22 cellular contexts compared by ENCODE assay signal in the genomic region with DNA sequence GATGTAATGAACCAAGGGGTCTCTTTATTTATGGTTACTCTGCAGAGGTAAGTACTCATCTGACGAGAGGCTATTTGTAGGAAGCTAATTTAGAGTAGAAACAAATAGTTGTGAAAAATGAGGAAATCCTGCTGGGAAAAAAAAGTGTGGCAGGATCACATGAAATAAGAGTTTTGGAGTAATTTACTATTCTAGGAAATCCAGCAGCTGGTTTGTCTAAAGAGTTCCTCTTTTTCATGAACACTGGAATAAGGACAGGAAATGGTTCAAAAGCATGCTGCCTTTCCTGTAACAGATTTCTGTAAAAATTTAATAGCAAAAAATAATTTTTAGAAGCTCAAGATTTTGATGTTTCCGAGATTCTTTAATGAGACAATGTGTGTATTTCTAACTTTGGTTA.
"Had no signal": no experiment of that assay in that cellular context is flagged by ENCODE, and none has a peak within 500 bp of the region (broad histone marks: within the 10 kb centered on the region; RNA-seq: fewer than 3 reads in every experiment).

No MANE protein-coding gene starts in this region.

- H3K9me3 Mint-ChIP-seq: activated CD4-positive, alpha-beta T cell treated with anti-CD3 and anti-CD28 coated beads, Interleukin-2, amount 10 ng/mL, durations not matched to agents 24 days and 14 days; activated CD8-positive, alpha-beta T cell treated with anti-CD3 and anti-CD28 coated beads for 36 hours; mesothelial cell of epicardium; nephron; T-helper 2 cell treated with Interferon-gamma antibody and Interleukin-4, amounts not matched to agents 5 μg/mL and 100 μg/mL, for 36 hours had no signal

- H3K4me3 Mint-ChIP-seq: activated CD4-positive, alpha-beta T cell treated with anti-CD3 and anti-CD28 coated beads, Interleukin-2, amount 10 ng/mL, durations not matched to agents 24 days and 14 days; activated CD8-positive, alpha-beta T cell treated with anti-CD3 and anti-CD28 coated beads for 36 hours; activated naive CD8-positive, alpha-beta T cell treated with anti-CD3 and anti-CD28 coated beads, Interleukin-2, amount 10 ng/mL, durations not matched to agents 7 days and 5 days; activated T-helper 17 cell treated with anti-CD3 and anti-CD28 coated beads, Interleukin-2, amount 50 U/mL, for 72 hours; mesothelial cell of epicardium; nephron; T-helper 2 cell treated with Interferon-gamma antibody and Interleukin-4, amounts not matched to agents 5 μg/mL and 100 μg/mL, for 36 hours had no signal

- H3K36me3 Mint-ChIP-seq: mesothelial cell of epicardium had no signal

- H3K4me3 ChIP-seq: cardiac muscle cell, esophagus squamous epithelium, lung had no signal

- H3K27me3 ChIP-seq: cardiac muscle cell, esophagus squamous epithelium had no signal

- H3K9me3 ChIP-seq: esophagus squamous epithelium had no signal

- ATAC-seq: activated CD8-positive, alpha-beta T cell treated with anti-CD3 and anti-CD28 coated beads for 36 hours; activated T-helper 17 cell treated with anti-CD3 and anti-CD28 coated beads, Interleukin-2, amount 50 U/mL, for 72 hours; left cardiac atrium had no signal

- H3K27ac ChIP-seq: cardiac muscle cell, esophagus squamous epithelium had no signal

- H3K36me3 ChIP-seq: cardiac muscle cell, esophagus squamous epithelium had no signal

- H3K27me3 Mint-ChIP-seq: activated CD4-positive, alpha-beta T cell treated with anti-CD3 and anti-CD28 coated beads, Interleukin-2, amount 10 ng/mL, durations not matched to agents 24 days and 14 days; activated CD8-positive, alpha-beta T cell treated with anti-CD3 and anti-CD28 coated beads for 36 hours; activated naive CD8-positive, alpha-beta T cell treated with anti-CD3 and anti-CD28 coated beads, Interleukin-2, amount 10 ng/mL, durations not matched to agents 7 days and 5 days; activated T-helper 17 cell treated with anti-CD3 and anti-CD28 coated beads, Interleukin-2, amount 50 U/mL, for 72 hours had no signal

- H3K27ac Mint-ChIP-seq: activated CD4-positive, alpha-beta T cell treated with anti-CD3 and anti-CD28 coated beads, Interleukin-2, amount 10 ng/mL, durations not matched to agents 24 days and 14 days; activated CD8-positive, alpha-beta T cell treated with anti-CD3 and anti-CD28 coated beads for 36 hours; activated naive CD8-positive, alpha-beta T cell treated with anti-CD3 and anti-CD28 coated beads, Interleukin-2, amount 10 ng/mL, durations not matched to agents 7 days and 5 days; activated T-helper 17 cell treated with anti-CD3 and anti-CD28 coated beads, Interleukin-2, amount 50 U/mL, for 72 hours; mesothelial cell of epicardium; T-helper 2 cell treated with Interferon-gamma antibody and Interleukin-4, amounts not matched to agents 5 μg/mL and 100 μg/mL, for 36 hours had no signal

- DNase-seq: activated CD4-positive, alpha-beta T cell treated with anti-CD3 and anti-CD28 coated beads, Interleukin-2, amount 10 ng/mL, durations not matched to agents 24 days and 14 days; activated CD8-positive, alpha-beta T cell treated with anti-CD3 and anti-CD28 coated beads for 36 hours; activated naive CD4-positive, alpha-beta T cell treated with Interleukin-2 at 50 U/mL for 16 hours; activated naive CD8-positive, alpha-beta T cell treated with anti-CD3 and anti-CD28 coated beads, Interleukin-2, amount 10 ng/mL, durations not matched to agents 7 days and 5 days; activated T-cell treated with anti-CD3 and anti-CD28 coated beads, Interleukin-2, amount 50 U/mL, for 1 hour; amygdala; dermis blood vessel endothelial cell; effector memory CD4-positive, alpha-beta T cell; esophagus squamous epithelium; left cardiac atrium; posterior cingulate gyrus; retina; stimulated activated CD4-positive, alpha-beta T cell treated with anti-CD3 and anti-CD28 coated beads, Interleukin-12 subunit alpha, Interleukin-12 subunit beta, amount 100 ng/mL, for 4 hours; stimulated activated CD4-positive, alpha-beta T cell treated with anti-CD3 and anti-CD28 coated beads, Interleukin-1b, Interleukin-23, amount 100 ng/mL, for 48 hours; stimulated activated CD8-positive, alpha-beta memory T cell treated with anti-CD3 and anti-CD28 coated beads, Interleukin-4, amount 100 ng/mL, for 48 hours; stimulated activated naive CD4-positive, alpha-beta T cell had no signal
